ENCODE assay signal across 1 cellular context in genomic region chr1:55718758-55719671, GRCh38.
A peak's percentile ranks its signal among the peaks of the same experiment; 100 is the strongest.
TF ChIP-seq lines count a peak whose summit lies in the region.

No MANE protein-coding gene starts in this region.

TF ChIP-seq in HepG2, 621 proteins besides CTCF, POLR2A, EP300 and RAD21 (continued from another document):
- TF ChIP-seq PBX2 (CRISPR knock-in tag; IDR thresholded peaks at IDR 0.05) (no peak), ZSCAN31 (CRISPR knock-in tag; IDR thresholded peaks at IDR 0.05; ENCODE audit: low read depth) (no peak), ZBTB4 (CRISPR knock-in tag; IDR thresholded peaks at IDR 0.05; ENCODE audit: borderline replicate concordance) (no peak), MTF2 (CRISPR knock-in tag; IDR thresholded peaks at IDR 0.05; ENCODE audit: borderline replicate concordance) (no peak), FOSL2 (CRISPR knock-in tag; IDR thresholded peaks at IDR 0.05) (peak; percentile 80), TFE3 (CRISPR knock-in tag; IDR thresholded peaks at IDR 0.05) (peak; percentile 45; the same call in 1 of the 2 replicates), HMG20B (CRISPR knock-in tag; conservative IDR thresholded peaks at IDR 0.05) (no peak), MTA1 (CRISPR knock-in tag; IDR thresholded peaks at IDR 0.05; ENCODE audit: borderline replicate concordance) (no peak), FUBP1 (CRISPR knock-in tag; IDR thresholded peaks at IDR 0.05; ENCODE audit: borderline replicate concordance) (no peak), ZNF333 (CRISPR knock-in tag; IDR thresholded peaks at IDR 0.05; ENCODE audit: borderline replicate concordance) (no peak), MXI1 (IDR thresholded peaks at IDR 0.05; ENCODE audit: borderline replicate concordance, low read depth, low read length) (no peak), SNAPC2 (CRISPR knock-in tag; IDR thresholded peaks at IDR 0.05) (no peak), ZNF180 (CRISPR knock-in tag; IDR thresholded peaks at IDR 0.05; ENCODE audit: borderline replicate concordance, low read depth) (no peak), RARA (CRISPR knock-in tag; IDR thresholded peaks at IDR 0.05) (no peak), NR2F6 (IDR thresholded peaks at IDR 0.05) (no peak; the same call in 1 of the 2 replicates), NR2F6 (CRISPR knock-in tag; IDR thresholded peaks at IDR 0.05) (peak; percentile 43; the same call in 1 of the 2 replicates), CEBPB (IDR thresholded peaks at IDR 0.05; ENCODE audit: borderline replicate concordance, low read depth, low read length) (peak; percentile 53), HDAC1 (CRISPR knock-in tag; IDR thresholded peaks at IDR 0.05) (no peak), ZNF570 (CRISPR knock-in tag; IDR thresholded peaks at IDR 0.05; ENCODE audit: borderline replicate concordance) (no peak), SALL1 (CRISPR knock-in tag; IDR thresholded peaks at IDR 0.05) (peak; percentile 23; the same call in 1 of the 2 replicates), HMG20A (CRISPR knock-in tag; IDR thresholded peaks at IDR 0.05; ENCODE audit: borderline replicate concordance) (peak; percentile 45; the same call in 1 of the 2 replicates), ZNF710 (CRISPR knock-in tag; IDR thresholded peaks at IDR 0.05; ENCODE audit: borderline replicate concordance) (peak; percentile 47; the same call in 1 of the 2 replicates), KLF9 (CRISPR knock-in tag; IDR thresholded peaks at IDR 0.05; ENCODE audit: low read depth) (no peak), ZNF646 (CRISPR knock-in tag; IDR thresholded peaks at IDR 0.05) (no peak), SRSF4 (IDR thresholded peaks at IDR 0.05; ENCODE audit: low read depth, low read length, poor library complexity, severe bottlenecking) (no peak), MAX (IDR thresholded peaks at IDR 0.05) (no peak), ASH2L (IDR thresholded peaks at IDR 0.05; ENCODE audit: insufficient read length, low read depth, low read length) (no peak), GATAD2A (CRISPR knock-in tag; IDR thresholded peaks at IDR 0.05) (peak; percentile 55; the same call in 1 of the 2 replicates), IKZF1 (IDR thresholded peaks at IDR 0.05) (no peak), SNRNP70 (IDR thresholded peaks at IDR 0.05; ENCODE audit: low read depth, low read length) (no peak), ELF4 (CRISPR knock-in tag; IDR thresholded peaks at IDR 0.05; ENCODE audit: borderline replicate concordance) (no peak), PAX8 (CRISPR knock-in tag; IDR thresholded peaks at IDR 0.05; ENCODE audit: borderline replicate concordance) (no peak), ZNF737 (CRISPR knock-in tag; IDR thresholded peaks at IDR 0.05; ENCODE audit: borderline replicate concordance) (no peak), PITX1 (CRISPR knock-in tag; IDR thresholded peaks at IDR 0.05) (no peak)
